29 cellular contexts compared by ENCODE assay signal in the genomic region with DNA sequence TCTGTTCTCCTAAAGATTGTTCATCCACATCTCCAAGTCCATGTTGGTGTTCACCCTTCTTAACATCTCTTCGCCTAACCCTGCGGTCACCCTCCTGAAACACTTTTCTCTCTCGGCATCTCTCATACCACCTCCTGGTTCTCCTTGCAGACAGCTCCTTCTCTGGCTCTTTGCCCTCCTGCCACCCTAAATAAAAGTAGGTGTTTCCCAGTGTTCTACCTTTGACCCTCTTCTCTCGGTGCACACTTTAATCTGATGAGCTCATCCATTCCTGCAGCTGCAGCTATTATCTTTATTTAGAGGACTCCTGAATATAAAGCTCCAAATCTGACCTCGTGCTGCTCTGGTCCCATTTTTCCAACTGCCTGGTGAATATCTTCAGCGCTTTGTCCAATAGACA.
"Had no signal": no experiment of that assay in that cellular context is flagged by ENCODE, and none has a peak within 500 bp of the region (broad histone marks: within the 10 kb centered on the region; RNA-seq: fewer than 3 reads in every experiment).

No MANE protein-coding gene starts in this region.

- FAIRE-seq: RCC 7860 had no signal

- H3K27ac Mint-ChIP-seq: activated CD4-positive, alpha-beta memory T cell treated with anti-CD3 and anti-CD28 coated beads, Interleukin-2, amount 10 ng/mL, durations not matched to agents 7 days and 5 days; activated CD8-positive, alpha-beta memory T cell treated with anti-CD3 and anti-CD28 coated beads, Interleukin-2, amount 10 ng/mL, durations not matched to agents 7 days and 5 days; activated naive CD4-positive, alpha-beta T cell treated with anti-CD3 and anti-CD28 coated beads, Interleukin-2, amount 10 ng/mL, durations not matched to agents 7 days and 5 days; activated naive CD8-positive, alpha-beta T cell; activated naive CD8-positive, alpha-beta T cell treated with anti-CD3 and anti-CD28 coated beads, Interleukin-2, amount 50 U/mL, for 24 hours had no signal

- H3K4me3 Mint-ChIP-seq: activated CD4-positive, alpha-beta memory T cell treated with anti-CD3 and anti-CD28 coated beads, Interleukin-2, amount 10 ng/mL, durations not matched to agents 7 days and 5 days; activated CD8-positive, alpha-beta memory T cell treated with anti-CD3 and anti-CD28 coated beads, Interleukin-2, amount 10 ng/mL, durations not matched to agents 7 days and 5 days; activated naive CD4-positive, alpha-beta T cell treated with anti-CD3 and anti-CD28 coated beads, Interleukin-2, amount 10 ng/mL, durations not matched to agents 7 days and 5 days; activated naive CD8-positive, alpha-beta T cell; activated naive CD8-positive, alpha-beta T cell treated with anti-CD3 and anti-CD28 coated beads, Interleukin-2, amount 50 U/mL, for 24 hours had no signal

- H3K27ac ChIP-seq: cardiac muscle cell, KMS-11, RWPE1, SK-N-MC, WERI-Rb-1 had no signal

- H3K4me2 ChIP-seq: KMS-11 had no signal

- H3K36me3 ChIP-seq: cardiac muscle cell, WERI-Rb-1 had no signal

- H3K36me3 Mint-ChIP-seq: activated CD8-positive, alpha-beta memory T cell treated with anti-CD3 and anti-CD28 coated beads, Interleukin-2, amount 10 ng/mL, durations not matched to agents 7 days and 5 days; activated naive CD4-positive, alpha-beta T cell treated with anti-CD3 and anti-CD28 coated beads, Interleukin-2, amount 10 ng/mL, durations not matched to agents 7 days and 5 days; activated naive CD8-positive, alpha-beta T cell had no signal

- H3K4me1 Mint-ChIP-seq: activated CD4-positive, alpha-beta memory T cell treated with anti-CD3 and anti-CD28 coated beads, Interleukin-2, amount 10 ng/mL, durations not matched to agents 7 days and 5 days; activated CD8-positive, alpha-beta memory T cell treated with anti-CD3 and anti-CD28 coated beads, Interleukin-2, amount 10 ng/mL, durations not matched to agents 7 days and 5 days; activated naive CD4-positive, alpha-beta T cell treated with anti-CD3 and anti-CD28 coated beads, Interleukin-2, amount 10 ng/mL, durations not matched to agents 7 days and 5 days; activated naive CD8-positive, alpha-beta T cell treated with anti-CD3 and anti-CD28 coated beads, Interleukin-2, amount 50 U/mL, for 24 hours had no signal

- H3K4me3 ChIP-seq: cardiac muscle cell, SK-N-MC had no signal

- ATAC-seq: activated CD8-positive, alpha-beta memory T cell treated with anti-CD3 and anti-CD28 coated beads, Interleukin-2, amount 10 ng/mL, durations not matched to agents 7 days and 5 days; activated naive CD8-positive, alpha-beta T cell treated with anti-CD3 and anti-CD28 coated beads, Interleukin-2, amount 50 U/mL, for 24 hours; PC-3 had no signal

- DNase-seq: activated CD4-positive, alpha-beta memory T cell treated with anti-CD3 and anti-CD28 coated beads, Interleukin-2, amount 10 ng/mL, durations not matched to agents 7 days and 5 days; activated CD4-positive, alpha-beta T cell treated with anti-CD3 and anti-CD28 coated beads for 1 hour; activated CD4-positive, alpha-beta T cell treated with anti-CD3 and anti-CD28 coated beads for 48 hours; activated CD4-positive, CD25-positive, alpha-beta regulatory T cell; activated CD8-positive, alpha-beta memory T cell treated with anti-CD3 and anti-CD28 coated beads for 24 hours; activated CD8-positive, alpha-beta memory T cell treated with anti-CD3 and anti-CD28 coated beads, Interleukin-2, amount 10 ng/mL, durations not matched to agents 7 days and 5 days; activated CD8-positive, alpha-beta memory T cell treated with anti-CD3 and anti-CD28 coated beads, Interleukin-2, amount 50 U/mL, for 48 hours; activated effector memory CD4-positive, alpha-beta T cell treated with Interleukin-2 at 50 U/mL for 16 hours; activated naive CD4-positive, alpha-beta T cell treated with anti-CD3 and anti-CD28 coated beads, Interleukin-2, amount 10 ng/mL, durations not matched to agents 7 days and 5 days; activated naive CD8-positive, alpha-beta T cell treated with anti-CD3 and anti-CD28 coated beads, Interleukin-2, amount 50 U/mL, for 24 hours; activated T-cell treated with anti-CD3 and anti-CD28 coated beads, Interleukin-2, amount 50 U/mL, for 48 hours; MM.1S; MV-4-11; NCI-H1092; NCI-H1436 treated with DMSO at 0.1 percent for 48 hours; NCI-H1694 treated with DMSO at 0.1 percent for 48 hours; NCI-H2029; NCI-H446; NCI-H510A treated with DMSO at 0.1 percent for 48 hours; PC-3; Right ventricle myocardium superior; T1000; WERI-Rb-1 had no signal

- H3K9ac ChIP-seq: KMS-11 had no signal

- H3K9me3 Mint-ChIP-seq: activated CD4-positive, alpha-beta memory T cell treated with anti-CD3 and anti-CD28 coated beads, Interleukin-2, amount 10 ng/mL, durations not matched to agents 7 days and 5 days; activated naive CD4-positive, alpha-beta T cell treated with anti-CD3 and anti-CD28 coated beads, Interleukin-2, amount 10 ng/mL, durations not matched to agents 7 days and 5 days; activated naive CD8-positive, alpha-beta T cell treated with anti-CD3 and anti-CD28 coated beads, Interleukin-2, amount 50 U/mL, for 24 hours had no signal

- H3K27me3 ChIP-seq: cardiac muscle cell had no signal
